ENCODE assay signal across 1 cellular context in the genomic region with DNA sequence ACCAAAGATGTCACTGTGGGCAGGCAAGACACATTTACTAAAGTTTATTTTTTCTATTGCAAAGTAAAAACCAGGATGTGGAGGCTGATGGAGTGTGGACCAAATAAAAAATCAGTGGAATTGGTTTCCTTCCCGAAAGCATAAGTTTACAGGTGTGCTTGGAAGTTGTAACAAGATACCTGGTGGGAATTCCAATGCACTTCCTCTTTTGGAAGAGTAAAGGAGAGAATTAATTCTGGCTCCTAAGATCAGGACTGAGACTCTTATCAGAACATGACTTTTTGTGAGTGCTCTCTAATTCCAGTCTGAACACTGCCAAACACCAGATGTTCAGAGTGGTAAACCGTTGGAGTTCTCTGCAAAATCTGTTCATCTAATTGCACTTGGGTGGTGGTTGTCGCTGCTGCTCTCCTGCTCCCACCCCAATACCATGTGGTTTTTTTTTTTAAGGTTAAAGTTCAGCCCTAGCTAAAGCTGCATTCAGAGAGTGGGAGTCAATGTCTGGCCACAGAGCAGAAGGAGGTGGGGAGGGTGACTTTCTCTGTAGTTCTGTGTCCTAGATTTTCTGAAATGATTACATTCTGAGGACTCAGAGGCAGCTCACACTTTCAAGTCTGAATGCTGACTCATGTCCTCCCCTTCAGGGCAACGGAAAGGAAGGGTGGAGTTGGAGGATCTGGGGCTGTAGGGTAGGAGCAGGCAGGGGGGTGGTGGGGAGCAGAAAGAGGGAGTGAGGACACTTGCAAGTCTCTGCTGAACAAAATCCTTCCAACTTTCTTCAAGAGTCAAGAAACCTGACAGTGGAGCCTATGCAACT.
A peak's percentile ranks its signal among the peaks of the same experiment; 100 is the strongest.
TF ChIP-seq lines count a peak whose summit lies in the region.

No MANE protein-coding gene starts in this region.

TF ChIP-seq in K562, 482 proteins besides CTCF, POLR2A, EP300 and RAD21 (continued from another document and continues in another):
- TF ChIP-seq, protein P1, sequence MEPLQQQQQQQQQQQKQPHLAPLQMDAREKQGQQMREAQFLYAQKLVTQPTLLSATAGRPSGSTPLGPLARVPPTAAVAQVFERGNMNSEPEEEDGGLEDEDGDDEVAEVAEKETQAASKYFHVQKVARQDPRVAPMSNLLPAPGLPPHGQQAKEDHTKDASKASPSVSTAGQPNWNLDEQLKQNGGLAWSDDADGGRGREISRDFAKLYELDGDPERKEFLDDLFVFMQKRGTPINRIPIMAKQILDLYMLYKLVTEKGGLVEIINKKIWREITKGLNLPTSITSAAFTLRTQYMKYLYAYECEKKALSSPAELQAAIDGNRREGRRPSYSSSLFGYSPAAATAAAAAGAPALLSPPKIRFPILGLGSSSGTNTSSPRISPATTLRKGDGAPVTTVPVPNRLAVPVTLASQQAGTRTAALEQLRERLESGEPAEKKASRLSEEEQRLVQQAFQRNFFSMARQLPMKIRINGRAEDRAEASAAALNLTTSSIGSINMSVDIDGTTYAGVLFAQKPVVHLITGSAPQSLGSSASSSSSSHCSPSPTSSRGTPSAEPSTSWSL (CRISPR knock-in tag; IDR thresholded peaks at IDR 0.05; ENCODE audit: borderline replicate concordance): no peak
- TF ChIP-seq PURB (CRISPR knock-in tag; IDR thresholded peaks at IDR 0.05; ENCODE audit: low read depth) (no peak), GATA2 (CRISPR knock-in tag; IDR thresholded peaks at IDR 0.05) (peak; percentile 90), ZBTB8A (IDR thresholded peaks at IDR 0.05; ENCODE audit: partially characterized antibody) (no peak), ZBTB1 (CRISPR knock-in tag; IDR thresholded peaks at IDR 0.05; ENCODE audit: borderline replicate concordance, low read depth) (no peak), ZNF12 (CRISPR knock-in tag; IDR thresholded peaks at IDR 0.05) (no peak), ZZZ3 (IDR thresholded peaks at IDR 0.05) (no peak), TEAD4 (IDR thresholded peaks at IDR 0.05; ENCODE audit: low read length) (peak; percentile 84), TEAD4 (CRISPR knock-in tag; IDR thresholded peaks at IDR 0.05; ENCODE audit: borderline replicate concordance) (no peak), ZNF311 (CRISPR knock-in tag; IDR thresholded peaks at IDR 0.05) (no peak), FOS (IDR thresholded peaks at IDR 0.05; ENCODE audit: extremely low read depth, insufficient read length) (no peak), BRF1 (IDR thresholded peaks at IDR 0.05; ENCODE audit: borderline replicate concordance, extremely low read depth, insufficient read length) (no peak), PPARD (CRISPR knock-in tag; IDR thresholded peaks at IDR 0.05) (no peak), ZKSCAN8 (CRISPR knock-in tag; IDR thresholded peaks at IDR 0.05) (no peak), SAP30 (IDR thresholded peaks at IDR 0.05; ENCODE audit: borderline replicate concordance, insufficient read depth, low read depth, low read length, poor library complexity, severe bottlenecking) (no peak), KDM4B (IDR thresholded peaks at IDR 0.05; ENCODE audit: borderline replicate concordance in 2 of 2, low read depth in 1 of 2) (no peak; a peak in 1 of 4 replicates), ETS2 (tag; IDR thresholded peaks at IDR 0.05; ENCODE audit: borderline replicate concordance, poor library complexity, severe bottlenecking) (no peak), ZNF3 (CRISPR knock-in tag; IDR thresholded peaks at IDR 0.05) (no peak), ZNF274 (IDR thresholded peaks at IDR 0.05; ENCODE audit: borderline replicate concordance, low read depth, low read length) (no peak), STAT5B (CRISPR knock-in tag; IDR thresholded peaks at IDR 0.05) (no peak), YBX1 (IDR thresholded peaks at IDR 0.05) (no peak), ZNF561 (CRISPR knock-in tag; conservative IDR thresholded peaks at IDR 0.05) (no peak), ETV6 (IDR thresholded peaks at IDR 0.05; ENCODE audit: borderline replicate concordance in 1 of 2, low read depth in 2 of 2, low read length in 1 of 2) (peak in 1 of 2 experiments; percentile 19; a peak in 1 of 4 replicates), ETV6 (CRISPR knock-in tag; IDR thresholded peaks at IDR 0.05; ENCODE audit: borderline replicate concordance) (no peak), TAF15 (IDR thresholded peaks at IDR 0.05; ENCODE audit: low read depth, low read length) (no peak), RBM15 (IDR thresholded peaks at IDR 0.05; ENCODE audit: insufficient read depth, low read length) (no peak), TAL1 (IDR thresholded peaks at IDR 0.05) (peak; percentile 45), ZNF431 (CRISPR knock-in tag; IDR thresholded peaks at IDR 0.05) (no peak), CEBPG (CRISPR knock-in tag; IDR thresholded peaks at IDR 0.05) (no peak), CEBPG (tag; conservative IDR thresholded peaks at IDR 0.05 in 1 of 2, IDR thresholded peaks at IDR 0.05 in 1 of 2) (no peak), POLR3A (IDR thresholded peaks at IDR 0.05; ENCODE audit: borderline replicate concordance, extremely low read depth, insufficient read depth, insufficient read length) (no peak), NCOA1 (IDR thresholded peaks at IDR 0.05; ENCODE audit: low read depth) (peak; percentile 80; the same call in 1 of the 2 replicates), GTF2E2 (tag; IDR thresholded peaks at IDR 0.05) (0 out of 2 replicates have a peak, but pooled peaks have one; percentile 6), POLR2AphosphoS5 (IDR thresholded peaks at IDR 0.05; ENCODE audit: control insufficient read depth, insufficient read depth, low read depth, low read length) (peak; percentile 41; the same call in 1 of the 2 replicates), KAT7 (CRISPR knock-in tag; IDR thresholded peaks at IDR 0.05; ENCODE audit: borderline replicate concordance) (no peak), U2AF2 (optimal IDR thresholded peaks at IDR 0.05; ENCODE audit: low read depth, low read length) (no peak), NFIC (IDR thresholded peaks at IDR 0.05) (peak; percentile 52; the same call in 1 of the 2 replicates), CREM (IDR thresholded peaks at IDR 0.05; ENCODE audit: low read depth) (no peak), TSC22D4 (tag; IDR thresholded peaks at IDR 0.05) (no peak), ZSCAN29 (IDR thresholded peaks at IDR 0.05) (no peak), ARHGAP35 (IDR thresholded peaks at IDR 0.05; ENCODE audit: partially characterized antibody) (no peak), MCM7 (IDR thresholded peaks at IDR 0.05) (no peak)
- TF ChIP-seq, protein P2, sequence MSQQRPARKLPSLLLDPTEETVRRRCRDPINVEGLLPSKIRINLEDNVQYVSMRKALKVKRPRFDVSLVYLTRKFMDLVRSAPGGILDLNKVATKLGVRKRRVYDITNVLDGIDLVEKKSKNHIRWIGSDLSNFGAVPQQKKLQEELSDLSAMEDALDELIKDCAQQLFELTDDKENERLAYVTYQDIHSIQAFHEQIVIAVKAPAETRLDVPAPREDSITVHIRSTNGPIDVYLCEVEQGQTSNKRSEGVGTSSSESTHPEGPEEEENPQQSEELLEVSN (IDR thresholded peaks at IDR 0.05; ENCODE audit: borderline replicate concordance in 1 of 2, extremely low read depth in 1 of 2, insufficient read depth in 1 of 2, insufficient read length in 1 of 2, low read depth in 1 of 2, low read length in 1 of 2, poor library complexity in 1 of 2, severe bottlenecking in 1 of 2): no peak
- TF ChIP-seq, protein P3, sequence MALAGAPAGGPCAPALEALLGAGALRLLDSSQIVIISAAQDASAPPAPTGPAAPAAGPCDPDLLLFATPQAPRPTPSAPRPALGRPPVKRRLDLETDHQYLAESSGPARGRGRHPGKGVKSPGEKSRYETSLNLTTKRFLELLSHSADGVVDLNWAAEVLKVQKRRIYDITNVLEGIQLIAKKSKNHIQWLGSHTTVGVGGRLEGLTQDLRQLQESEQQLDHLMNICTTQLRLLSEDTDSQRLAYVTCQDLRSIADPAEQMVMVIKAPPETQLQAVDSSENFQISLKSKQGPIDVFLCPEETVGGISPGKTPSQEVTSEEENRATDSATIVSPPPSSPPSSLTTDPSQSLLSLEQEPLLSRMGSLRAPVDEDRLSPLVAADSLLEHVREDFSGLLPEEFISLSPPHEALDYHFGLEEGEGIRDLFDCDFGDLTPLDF (CRISPR knock-in tag; IDR thresholded peaks at IDR 0.05): no peak
- TF ChIP-seq, protein P4, sequence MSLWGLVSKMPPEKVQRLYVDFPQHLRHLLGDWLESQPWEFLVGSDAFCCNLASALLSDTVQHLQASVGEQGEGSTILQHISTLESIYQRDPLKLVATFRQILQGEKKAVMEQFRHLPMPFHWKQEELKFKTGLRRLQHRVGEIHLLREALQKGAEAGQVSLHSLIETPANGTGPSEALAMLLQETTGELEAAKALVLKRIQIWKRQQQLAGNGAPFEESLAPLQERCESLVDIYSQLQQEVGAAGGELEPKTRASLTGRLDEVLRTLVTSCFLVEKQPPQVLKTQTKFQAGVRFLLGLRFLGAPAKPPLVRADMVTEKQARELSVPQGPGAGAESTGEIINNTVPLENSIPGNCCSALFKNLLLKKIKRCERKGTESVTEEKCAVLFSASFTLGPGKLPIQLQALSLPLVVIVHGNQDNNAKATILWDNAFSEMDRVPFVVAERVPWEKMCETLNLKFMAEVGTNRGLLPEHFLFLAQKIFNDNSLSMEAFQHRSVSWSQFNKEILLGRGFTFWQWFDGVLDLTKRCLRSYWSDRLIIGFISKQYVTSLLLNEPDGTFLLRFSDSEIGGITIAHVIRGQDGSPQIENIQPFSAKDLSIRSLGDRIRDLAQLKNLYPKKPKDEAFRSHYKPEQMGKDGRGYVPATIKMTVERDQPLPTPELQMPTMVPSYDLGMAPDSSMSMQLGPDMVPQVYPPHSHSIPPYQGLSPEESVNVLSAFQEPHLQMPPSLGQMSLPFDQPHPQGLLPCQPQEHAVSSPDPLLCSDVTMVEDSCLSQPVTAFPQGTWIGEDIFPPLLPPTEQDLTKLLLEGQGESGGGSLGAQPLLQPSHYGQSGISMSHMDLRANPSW (CRISPR knock-in tag; IDR thresholded peaks at IDR 0.05): no peak
- TF ChIP-seq, protein P5, sequence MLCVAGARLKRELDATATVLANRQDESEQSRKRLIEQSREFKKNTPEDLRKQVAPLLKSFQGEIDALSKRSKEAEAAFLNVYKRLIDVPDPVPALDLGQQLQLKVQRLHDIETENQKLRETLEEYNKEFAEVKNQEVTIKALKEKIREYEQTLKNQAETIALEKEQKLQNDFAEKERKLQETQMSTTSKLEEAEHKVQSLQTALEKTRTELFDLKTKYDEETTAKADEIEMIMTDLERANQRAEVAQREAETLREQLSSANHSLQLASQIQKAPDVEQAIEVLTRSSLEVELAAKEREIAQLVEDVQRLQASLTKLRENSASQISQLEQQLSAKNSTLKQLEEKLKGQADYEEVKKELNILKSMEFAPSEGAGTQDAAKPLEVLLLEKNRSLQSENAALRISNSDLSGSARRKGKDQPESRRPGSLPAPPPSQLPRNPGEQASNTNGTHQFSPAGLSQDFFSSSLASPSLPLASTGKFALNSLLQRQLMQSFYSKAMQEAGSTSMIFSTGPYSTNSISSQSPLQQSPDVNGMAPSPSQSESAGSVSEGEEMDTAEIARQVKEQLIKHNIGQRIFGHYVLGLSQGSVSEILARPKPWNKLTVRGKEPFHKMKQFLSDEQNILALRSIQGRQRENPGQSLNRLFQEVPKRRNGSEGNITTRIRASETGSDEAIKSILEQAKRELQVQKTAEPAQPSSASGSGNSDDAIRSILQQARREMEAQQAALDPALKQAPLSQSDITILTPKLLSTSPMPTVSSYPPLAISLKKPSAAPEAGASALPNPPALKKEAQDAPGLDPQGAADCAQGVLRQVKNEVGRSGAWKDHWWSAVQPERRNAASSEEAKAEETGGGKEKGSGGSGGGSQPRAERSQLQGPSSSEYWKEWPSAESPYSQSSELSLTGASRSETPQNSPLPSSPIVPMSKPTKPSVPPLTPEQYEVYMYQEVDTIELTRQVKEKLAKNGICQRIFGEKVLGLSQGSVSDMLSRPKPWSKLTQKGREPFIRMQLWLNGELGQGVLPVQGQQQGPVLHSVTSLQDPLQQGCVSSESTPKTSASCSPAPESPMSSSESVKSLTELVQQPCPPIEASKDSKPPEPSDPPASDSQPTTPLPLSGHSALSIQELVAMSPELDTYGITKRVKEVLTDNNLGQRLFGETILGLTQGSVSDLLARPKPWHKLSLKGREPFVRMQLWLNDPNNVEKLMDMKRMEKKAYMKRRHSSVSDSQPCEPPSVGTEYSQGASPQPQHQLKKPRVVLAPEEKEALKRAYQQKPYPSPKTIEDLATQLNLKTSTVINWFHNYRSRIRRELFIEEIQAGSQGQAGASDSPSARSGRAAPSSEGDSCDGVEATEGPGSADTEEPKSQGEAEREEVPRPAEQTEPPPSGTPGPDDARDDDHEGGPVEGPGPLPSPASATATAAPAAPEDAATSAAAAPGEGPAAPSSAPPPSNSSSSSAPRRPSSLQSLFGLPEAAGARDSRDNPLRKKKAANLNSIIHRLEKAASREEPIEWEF (CRISPR knock-in tag; IDR thresholded peaks at IDR 0.05): no peak
- TF ChIP-seq, protein P6, sequence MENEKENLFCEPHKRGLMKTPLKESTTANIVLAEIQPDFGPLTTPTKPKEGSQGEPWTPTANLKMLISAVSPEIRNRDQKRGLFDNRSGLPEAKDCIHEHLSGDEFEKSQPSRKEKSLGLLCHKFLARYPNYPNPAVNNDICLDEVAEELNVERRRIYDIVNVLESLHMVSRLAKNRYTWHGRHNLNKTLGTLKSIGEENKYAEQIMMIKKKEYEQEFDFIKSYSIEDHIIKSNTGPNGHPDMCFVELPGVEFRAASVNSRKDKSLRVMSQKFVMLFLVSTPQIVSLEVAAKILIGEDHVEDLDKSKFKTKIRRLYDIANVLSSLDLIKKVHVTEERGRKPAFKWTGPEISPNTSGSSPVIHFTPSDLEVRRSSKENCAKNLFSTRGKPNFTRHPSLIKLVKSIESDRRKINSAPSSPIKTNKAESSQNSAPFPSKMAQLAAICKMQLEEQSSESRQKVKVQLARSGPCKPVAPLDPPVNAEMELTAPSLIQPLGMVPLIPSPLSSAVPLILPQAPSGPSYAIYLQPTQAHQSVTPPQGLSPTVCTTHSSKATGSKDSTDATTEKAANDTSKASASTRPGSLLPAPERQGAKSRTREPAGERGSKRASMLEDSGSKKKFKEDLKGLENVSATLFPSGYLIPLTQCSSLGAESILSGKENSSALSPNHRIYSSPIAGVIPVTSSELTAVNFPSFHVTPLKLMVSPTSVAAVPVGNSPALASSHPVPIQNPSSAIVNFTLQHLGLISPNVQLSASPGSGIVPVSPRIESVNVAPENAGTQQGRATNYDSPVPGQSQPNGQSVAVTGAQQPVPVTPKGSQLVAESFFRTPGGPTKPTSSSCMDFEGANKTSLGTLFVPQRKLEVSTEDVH (IDR thresholded peaks at IDR 0.05; ENCODE audit: low read depth, partially characterized antibody): peak; percentile 68
- TF ChIP-seq, protein P7, sequence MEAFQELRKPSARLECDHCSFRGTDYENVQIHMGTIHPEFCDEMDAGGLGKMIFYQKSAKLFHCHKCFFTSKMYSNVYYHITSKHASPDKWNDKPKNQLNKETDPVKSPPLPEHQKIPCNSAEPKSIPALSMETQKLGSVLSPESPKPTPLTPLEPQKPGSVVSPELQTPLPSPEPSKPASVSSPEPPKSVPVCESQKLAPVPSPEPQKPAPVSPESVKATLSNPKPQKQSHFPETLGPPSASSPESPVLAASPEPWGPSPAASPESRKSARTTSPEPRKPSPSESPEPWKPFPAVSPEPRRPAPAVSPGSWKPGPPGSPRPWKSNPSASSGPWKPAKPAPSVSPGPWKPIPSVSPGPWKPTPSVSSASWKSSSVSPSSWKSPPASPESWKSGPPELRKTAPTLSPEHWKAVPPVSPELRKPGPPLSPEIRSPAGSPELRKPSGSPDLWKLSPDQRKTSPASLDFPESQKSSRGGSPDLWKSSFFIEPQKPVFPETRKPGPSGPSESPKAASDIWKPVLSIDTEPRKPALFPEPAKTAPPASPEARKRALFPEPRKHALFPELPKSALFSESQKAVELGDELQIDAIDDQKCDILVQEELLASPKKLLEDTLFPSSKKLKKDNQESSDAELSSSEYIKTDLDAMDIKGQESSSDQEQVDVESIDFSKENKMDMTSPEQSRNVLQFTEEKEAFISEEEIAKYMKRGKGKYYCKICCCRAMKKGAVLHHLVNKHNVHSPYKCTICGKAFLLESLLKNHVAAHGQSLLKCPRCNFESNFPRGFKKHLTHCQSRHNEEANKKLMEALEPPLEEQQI (IDR thresholded peaks at IDR 0.05): no peak
